In genomic region chrX:370244-370962, GRCh38 we compare ENCODE assay signal across 19 cellular contexts. TPM values are rescaled to one million over a fixed set of nuclear protein-coding genes. Genes with fewer than 3 reads are reported as not detected.
DNase-seq lines count a peak whose midpoint lies in the region; ATAC-seq, FAIRE-seq and TF ChIP-seq lines count a peak whose summit lies in the region.
"Had no signal": no experiment of that assay in that cellular context is flagged by ENCODE, and none has a peak within 500 bp of the region (broad histone marks: within the 10 kb centered on the region; RNA-seq: fewer than 3 reads in every experiment).

No MANE protein-coding gene starts in this region.

- H2AFZ ChIP-seq in HepG2 (ENCODE audit: low read length): no peak overlapping the region

- H3K4me1 ChIP-seq in HepG2 (ENCODE audit: insufficient read depth, low read length): peaks cover 27% of the 10 kb centered on the region

- H3K27me3 ChIP-seq in HepG2 (ENCODE audit: control insufficient read depth in 1 of 2, insufficient read depth in 2 of 2, low read length in 2 of 2): no peaks in the 10 kb centered on the region; a peak in 1 of 5 replicates
- H3K27me3 ChIP-seq: MG63, vagina had no signal

- H3K36me3 ChIP-seq in KOPT-K1 (ENCODE audit: insufficient read depth, low read length): peaks cover 10% of the 10 kb centered on the region; the same call in 1 of the 2 replicates
- H3K36me3 ChIP-seq in HepG2 (replicated peaks in 1 of 2; ENCODE audit: control insufficient read depth in 1 of 2, insufficient read depth in 2 of 2, low read length in 2 of 2): no peaks in the 10 kb centered on the region
- H3K36me3 ChIP-seq: MG63, vagina had no signal

- WGBS in HepG2 (ENCODE audit: low lambda C conversion rate): 94% methylated on average over 30 of the region's 43 CpGs

- H3K27ac ChIP-seq in KOPT-K1 (ENCODE audit: low read depth, low read length, poor library complexity, severe bottlenecking) (peak overlapping the region; percentile 96), HepG2 (ENCODE audit: extremely low read length, insufficient read depth, low read length) (no peak overlapping the region), substantia nigra (ENCODE audit: low read depth, low read length, poor library complexity, severe bottlenecking) (no peak overlapping the region)
- H3K27ac ChIP-seq: coronary artery, vagina had no signal

- H3K27me3 Mint-ChIP-seq in stimulated activated naive B cell treated with anti-CD40 and anti-IgM and Interleukin-4, amounts not matched to agents 10 μg/mL and 1 μg/mL and 100 μg/mL, for 72 hours: peaks cover 31 to 40% of the 10 kb centered on the region in 2 donors

- 0 out of 2 replicates have a peak, but pooled peaks cover 6% of the 10 kb centered on the region for H4K20me1 ChIP-seq in HepG2 (ENCODE audit: insufficient read depth, low read length)

- H3K4me3 ChIP-seq in HepG2 (replicated peaks in 1 of 3; ENCODE audit: insufficient read depth in 1 of 3, low read depth in 2 of 3, low read length in 3 of 3): no peak overlapping the region
- H3K4me3 ChIP-seq: coronary artery, MG63, vagina had no signal

- peaks cover 12 to 14% of the 10 kb centered on the region in 2 donors for H3K36me3 Mint-ChIP-seq in stimulated activated naive B cell treated with anti-CD40 and anti-IgM and Interleukin-4, amounts not matched to agents 10 μg/mL and 1 μg/mL and 100 μg/mL, for 72 hours

- POLR2A ChIA-PET in HepG2 (lab: Yijun Ruan, JAX): no interaction called here

- H3K4me1 Mint-ChIP-seq in stimulated activated naive B cell treated with anti-CD40 and anti-IgM and Interleukin-4, amounts not matched to agents 10 μg/mL and 1 μg/mL and 100 μg/mL, for 72 hours: peaks cover 32 to 50% of the 10 kb centered on the region in 2 donors

- intact Hi-C loops in HepG2 (cut with micrococcal nuclease; ENCODE audit: unreplicated experiment): loop anchor here (10.0 kb wide), 1 partner anchor 46 kb away; no protein-coding TSS in a partner anchor

- TF ChIP-seq EP300 in HepG2 (IDR thresholded peaks at IDR 0.05; ENCODE audit: low read depth in 2 of 2, low read length in 2 of 2) (no peak), HepG2 (CRISPR knock-in tag; IDR thresholded peaks at IDR 0.05; ENCODE audit: borderline replicate concordance) (no peak)

- no peaks in the 10 kb centered on the region for H3K9me3 Mint-ChIP-seq in stimulated activated naive B cell treated with anti-CD40 and anti-IgM and Interleukin-4, amounts not matched to agents 10 μg/mL and 1 μg/mL and 100 μg/mL, for 72 hours
- H3K9me3 Mint-ChIP-seq: activated naive CD4-positive, alpha-beta T cell treated with anti-CD3 and anti-CD28 coated beads, Interleukin-2, amount 10 ng/mL, durations not matched to agents 7 days and 5 days had no signal

- no peak overlapping the region for H3K4me2 ChIP-seq in HepG2 (ENCODE audit: low read depth, low read length)

- BruUV-seq in HepG2 (replicated peaks; lab: Mats Ljungman, UMichigan): no TSS peak

- CTCF ChIA-PET in HepG2 (lab: Yijun Ruan, JAX; ENCODE audit: low intra/inter-chr PET ratio, low total read pairs): no interaction called here

- no peak for TF ChIP-seq RAD21 in HepG2 (CRISPR knock-in tag; IDR thresholded peaks at IDR 0.05)

- no peak for TF ChIP-seq POLR2A in HepG2 (IDR thresholded peaks at IDR 0.05; ENCODE audit: insufficient read depth in 1 of 2, low read depth in 2 of 2, low read length in 2 of 2)

- peak overlapping the region; percentile 51 for H3K27ac Mint-ChIP-seq in stimulated activated naive B cell treated with anti-CD40 and anti-IgM and Interleukin-4, amounts not matched to agents 10 μg/mL and 1 μg/mL and 100 μg/mL, for 72 hours
- H3K27ac Mint-ChIP-seq: activated naive CD4-positive, alpha-beta T cell treated with anti-CD3 and anti-CD28 coated beads, Interleukin-2, amount 10 ng/mL, durations not matched to agents 7 days and 5 days had no signal

- H3K9me3 ChIP-seq in KOPT-K1 (ENCODE audit: insufficient read depth, low read length, poor library complexity, severe bottlenecking): no peaks in the 10 kb centered on the region
- H3K9me3 ChIP-seq in HepG2 (ENCODE audit: low read length): no peaks in the 10 kb centered on the region
- H3K9me3 ChIP-seq: MG63, vagina had no signal

- ATAC-seq in HepG2 (no peak), HG03460 (IDR thresholded peaks at IDR 0.05; ENCODE audit: unreplicated experiment) (no peak)
- peak; percentile 21 to 54 for ATAC-seq in stimulated activated naive B cell treated with anti-CD40 and anti-IgM and Interleukin-4, amounts not matched to agents 10 μg/mL and 1 μg/mL and 100 μg/mL, for 72 hours (replicated peaks)
- ATAC-seq: left lobe of liver had no signal

- no peak overlapping the region for H3K4me3 Mint-ChIP-seq in stimulated activated naive B cell treated with anti-CD40 and anti-IgM and Interleukin-4, amounts not matched to agents 10 μg/mL and 1 μg/mL and 100 μg/mL, for 72 hours
- H3K4me3 Mint-ChIP-seq: activated naive CD4-positive, alpha-beta T cell treated with anti-CD3 and anti-CD28 coated beads, Interleukin-2, amount 10 ng/mL, durations not matched to agents 7 days and 5 days had no signal

- no peak for FAIRE-seq in HepG2 (lab: Jason Lieb, UNC)
- FAIRE-seq: endothelial cell of umbilical vein, G401.6 had no signal

- peaks cover 7% of the 10 kb centered on the region for H3K79me2 ChIP-seq in HepG2 (ENCODE audit: insufficient read depth, low read length)

- in situ Hi-C loops in HepG2 (cut with HindIII; ENCODE audit: extremely low pct_ligation_motif_present, low pct_unique_long_range_greater_than_20kb): no loop called here

- H3K9ac ChIP-seq in HepG2 (ENCODE audit: insufficient read depth, low read depth, low read length): no peak overlapping the region

- DNase-seq in ecto neural progenitor cell (ENCODE audit: low spot score) (peak; percentile 47), HepG2 (ENCODE audit: low spot score) (no peak), substantia nigra (lab: John Stamatoyannopoulos, UW) (no peak), 8988T (no peak)
- DNase-seq in stimulated activated naive B cell treated with anti-CD40 and anti-IgM and Interleukin-4, amounts not matched to agents 10 μg/mL and 1 μg/mL and 100 μg/mL, for 72 hours: no peak
- DNase-seq: activated naive CD4-positive, alpha-beta T cell treated with anti-CD3 and anti-CD28 coated beads, Interleukin-2, amount 10 ng/mL, durations not matched to agents 7 days and 5 days; AML-193; MG63; NCI-H187; NCI-H446; NK-92 treated with Interleukin-12 subunit alpha and Interleukin-12 subunit beta, amount 100 ng/mL, for 24 hours; nucleus accumbens had no signal

- no peak for TF ChIP-seq CTCF in HepG2 (CRISPR knock-in tag; IDR thresholded peaks at IDR 0.05)

TF ChIP-seq in HepG2, 621 proteins besides CTCF, POLR2A, EP300 and RAD21 (continues in another document):
- TF ChIP-seq RBFOX2 (IDR thresholded peaks at IDR 0.05; ENCODE audit: low read depth, low read length) (0 out of 2 replicates have a peak, but pooled peaks have one; percentile 16), EHMT2 (IDR thresholded peaks at IDR 0.05; ENCODE audit: borderline replicate concordance, low read depth, low read length) (no peak)

RNA-seq across cellular contexts. Expression of gene PPP2R3B, which starts 16.3 kb away (rescaled TPM):
- total RNA-seq in HepG2 (2016; rRNA removed; fragmentation: Illumina TruSeq; extraction: Trizol): 10.2 and 17.0 TPM in 2 replicates
- 40.0 and 45.6 TPM in 2 replicates for total RNA-seq in HepG2 (2016; cell fraction: cytosol; rRNA removed; fragmentation: Illumina TruSeq; extraction: Trizol; ENCODE audit: low read depth)
- 9.9 and 18.2 TPM in 2 replicates for total RNA-seq in HepG2 (2016; cell fraction: insoluble cytoplasmic fraction; rRNA removed; fragmentation: Illumina TruSeq; extraction: Trizol)
- 24.0 and 29.4 TPM in 2 replicates for total RNA-seq in HepG2 (2016; cell fraction: membrane; rRNA removed; fragmentation: Illumina TruSeq; extraction: Trizol)
- total RNA-seq in HepG2 (2016; cell fraction: nucleus; rRNA removed; fragmentation: Illumina TruSeq; extraction: Trizol): 16.8 and 20.3 TPM in 2 replicates
- 21.4 and 26.0 TPM in 2 replicates for polyA plus RNA-seq in HepG2 (2011; rRNA removed)
- 12.7 and 19.9 TPM in 2 replicates for polyA plus RNA-seq in HepG2 (2011; cell fraction: cytosol; rRNA removed)
- polyA plus RNA-seq in HepG2 (2011; cell fraction: nucleus; rRNA removed): 123 and 149 TPM in 2 replicates
- 9.5 and 14.7 TPM in 2 replicates for polyA plus RNA-seq in HepG2 (2012)
- polyA plus RNA-seq in HepG2 (2016; cell fraction: cytosol; fragmentation: Illumina TruSeq; extraction: Trizol; ENCODE audit: low read depth): 4.1 and 5.7 TPM in 2 replicates
- polyA plus RNA-seq in HepG2 (2016; cell fraction: insoluble cytoplasmic fraction; fragmentation: Illumina TruSeq; extraction: Trizol; ENCODE audit: low read depth): 11.5 and 12.7 TPM in 2 replicates
- polyA plus RNA-seq in HepG2 (2016; cell fraction: membrane; fragmentation: Illumina TruSeq; extraction: Trizol; ENCODE audit: low read depth): 7.1 and 8.7 TPM in 2 replicates
- 43.6 and 49.3 TPM in 2 replicates for polyA plus RNA-seq in HepG2 (2016; cell fraction: nucleus; fragmentation: Illumina TruSeq; extraction: Trizol; ENCODE audit: insufficient read depth, low read depth)
- polyA minus RNA-seq in HepG2 (2011; rRNA and poly(A)+ RNA removed; ENCODE audit: low replicate concordance): 25.0 and 39.8 TPM in 2 replicates
- 13.1 and 17.1 TPM in 2 replicates for polyA minus RNA-seq in HepG2 (2011; cell fraction: cytosol; rRNA and poly(A)+ RNA removed)
- 23.4 and 29.1 TPM in 2 replicates for polyA minus RNA-seq in HepG2 (2011; cell fraction: nucleus; rRNA and poly(A)+ RNA removed)

RNA-seq across cellular contexts. Expression of gene GTPBP6, which starts 51.8 kb away (rescaled TPM):
- total RNA-seq in HepG2 (2016; rRNA removed; fragmentation: Illumina TruSeq; extraction: Trizol): 35.6 and 39.6 TPM in 2 replicates
- total RNA-seq in HepG2 (2016; cell fraction: cytosol; rRNA removed; fragmentation: Illumina TruSeq; extraction: Trizol; ENCODE audit: low read depth): 33.9 and 34.6 TPM in 2 replicates
- total RNA-seq in HepG2 (2016; cell fraction: insoluble cytoplasmic fraction; rRNA removed; fragmentation: Illumina TruSeq; extraction: Trizol): 32.3 and 41.0 TPM in 2 replicates
- total RNA-seq in HepG2 (2016; cell fraction: membrane; rRNA removed; fragmentation: Illumina TruSeq; extraction: Trizol): 50.6 and 52.4 TPM in 2 replicates
- 17.0 and 20.4 TPM in 2 replicates for total RNA-seq in HepG2 (2016; cell fraction: nucleus; rRNA removed; fragmentation: Illumina TruSeq; extraction: Trizol)
- polyA plus RNA-seq in HepG2 (2011; rRNA removed): 20.2 and 22.1 TPM in 2 replicates
- 18.4 and 31.3 TPM in 2 replicates for polyA plus RNA-seq in HepG2 (2011; cell fraction: cytosol; rRNA removed)
- 29.4 and 36.8 TPM in 2 replicates for polyA plus RNA-seq in HepG2 (2011; cell fraction: nucleus; rRNA removed)
- polyA plus RNA-seq in HepG2 (2012): 16.6 and 18.3 TPM in 2 replicates
- 46.6 and 50.3 TPM in 2 replicates for polyA plus RNA-seq in HepG2 (2016; cell fraction: cytosol; fragmentation: Illumina TruSeq; extraction: Trizol; ENCODE audit: low read depth)
- polyA plus RNA-seq in HepG2 (2016; cell fraction: insoluble cytoplasmic fraction; fragmentation: Illumina TruSeq; extraction: Trizol; ENCODE audit: low read depth): 38.1 and 42.7 TPM in 2 replicates
- polyA plus RNA-seq in HepG2 (2016; cell fraction: membrane; fragmentation: Illumina TruSeq; extraction: Trizol; ENCODE audit: low read depth): 50.6 and 54.4 TPM in 2 replicates
- 41.5 and 48.9 TPM in 2 replicates for polyA plus RNA-seq in HepG2 (2016; cell fraction: nucleus; fragmentation: Illumina TruSeq; extraction: Trizol; ENCODE audit: insufficient read depth, low read depth)
- 14.7 and 27.7 TPM in 2 replicates for polyA minus RNA-seq in HepG2 (2011; rRNA and poly(A)+ RNA removed; ENCODE audit: low replicate concordance)
- polyA minus RNA-seq in HepG2 (2011; cell fraction: cytosol; rRNA and poly(A)+ RNA removed): 10.6 and 14.2 TPM in 2 replicates
- 4.7 and 7.2 TPM in 2 replicates for polyA minus RNA-seq in HepG2 (2011; cell fraction: nucleus; rRNA and poly(A)+ RNA removed)

Comparison
In these comparisons a context has a peak if more than half of its experiments do, and no peak if none do; other contexts are left out.
1. ATAC-seq: peak in stimulated activated naive B cell treated with anti-CD40 and anti-IgM and Interleukin-4, amounts not matched to agents 10 μg/mL and 1 μg/mL and 100 μg/mL, for 72 hours (2 of 2); none in HepG2 (single experiment) and HG03460 (single experiment).